ENCODE assay signal across 19 cellular contexts in the genomic region with DNA sequence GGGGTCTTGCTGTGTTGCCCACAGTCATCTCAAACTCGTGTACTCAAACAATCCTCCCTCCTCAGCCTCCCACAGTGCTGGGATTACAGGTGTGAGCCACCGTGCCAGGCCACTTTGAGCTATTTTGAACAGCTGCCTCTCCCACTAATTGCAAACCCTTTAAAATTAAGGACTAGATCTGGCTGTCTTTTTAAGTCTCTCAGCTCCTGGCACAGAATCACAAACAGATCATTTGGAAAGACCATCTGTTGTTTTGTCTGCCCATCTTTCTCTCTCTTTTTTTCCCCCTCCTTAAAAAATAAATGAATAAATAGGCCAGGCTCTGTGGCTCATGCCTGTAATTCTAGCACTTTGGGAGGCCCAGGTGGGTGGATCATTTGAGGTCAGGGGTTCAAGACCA. TPM values are rescaled to one million over a fixed set of nuclear protein-coding genes. Genes with fewer than 3 reads are reported as not detected.
DNase-seq lines count a peak whose midpoint lies in the region; ATAC-seq, FAIRE-seq and TF ChIP-seq lines count a peak whose summit lies in the region.
"Had no signal": no experiment of that assay in that cellular context is flagged by ENCODE, and none has a peak within 500 bp of the region (broad histone marks: within the 10 kb centered on the region; RNA-seq: fewer than 3 reads in every experiment).

No MANE protein-coding gene starts in this region.

- intact Hi-C loops in gastrocnemius medialis (cut with DNase I; ENCODE audit: low total_unique reads) = no loop called here

- H3K4ac ChIP-seq in H1 (replicated peaks; ENCODE audit: insufficient read length, low read depth, low read length) = no peak overlapping the region

- peaks cover 9% of the 10 kb centered on the region; the same call in 1 of the 2 replicates for H4K20me1 ChIP-seq in GM23248 (ENCODE audit: insufficient read depth)
- H4K20me1 ChIP-seq in H1 (replicated peaks in 1 of 2; ENCODE audit: control insufficient read depth in 1 of 2, insufficient read depth in 2 of 2, low read length in 2 of 2) = no peaks in the 10 kb centered on the region

- H4K91ac ChIP-seq in H1 (replicated peaks; ENCODE audit: insufficient read length, low read length) = no peak overlapping the region

- FAIRE-seq in H1 (lab: Jason Lieb, UNC) (no peak), small intestine (lab: Jason Lieb, UNC) (no peak)
- FAIRE-seq: frontal cortex, HTR-8/SVneo had no signal

- DNase-seq in GM23248 (no peak), NCI-H524 (lab: John Stamatoyannopoulos, UW) (peak; percentile 94 to 97), H1 (ENCODE audit: low read depth in 1 of 2, low spot score in 2 of 2) (no peak), gastrocnemius medialis (no peak), small intestine (no peak), nucleus accumbens (lab: John Stamatoyannopoulos, UW) (no peak), dermis blood vessel endothelial cell (no peak)
- DNase-seq: activated CD4-positive, CD25-positive, alpha-beta regulatory T cell treated with anti-CD3 and anti-CD28 coated beads, Interleukin-2, amount 50 U/mL, for 72 hours; activated CD8-positive, alpha-beta memory T cell treated with anti-CD3 and anti-CD28 coated beads for 24 hours; activated naive CD8-positive, alpha-beta T cell treated with anti-CD3 and anti-CD28 coated beads for 36 hours; activated T-cell treated with anti-CD3 and anti-CD28 coated beads, Interleukin-2, amount 50 U/mL, for 72 hours; CD4-positive, alpha-beta T cell; DMS79 treated with DMSO at 0.1 percent for 48 hours; NCI-H1105 treated with DMSO at 0.1 percent for 48 hours; stimulated activated CD4-positive, alpha-beta T cell treated with anti-CD3 and anti-CD28 coated beads, Interleukin-15, amount 100 ng/mL, for 24 hours had no signal

- H3K14ac ChIP-seq in H1 (ENCODE audit: insufficient read length) = no peak overlapping the region

- ATAC-seq in gastrocnemius medialis (no peak), GM18861 (IDR thresholded peaks at IDR 0.05; ENCODE audit: unreplicated experiment) (no peak)
- ATAC-seq: activated T-cell treated with anti-CD3 and anti-CD28 coated beads, Interleukin-2, amount 50 U/mL, for 72 hours had no signal

- no peak overlapping the region for H3K23ac ChIP-seq in H1 (ENCODE audit: insufficient read length)

- WGBS in GM23248 (ENCODE audit: low coverage in 1 of 2, low lambda C conversion rate in 2 of 2, missing lambda C conversion rate in 2 of 2), 2 experiments = 3 to 4% methylated on average over 2 of the region's 2 CpGs
- 85% methylated on average over 2 of the region's 2 CpGs; no CpG with 5 or more reads in 1 of the 2 experiments for WGBS in H1 (ENCODE audit: extremely low coverage in 1 of 2, insufficient coverage in 1 of 2, insufficient read length in 1 of 2, insufficient replicate concordance in 2 of 2, low coverage in 1 of 2, low lambda C conversion rate in 2 of 2, missing lambda C conversion rate in 1 of 2), 2 experiments
- 60 to 82% (median 81%) methylated on average over 2 of the region's 2 CpGs for WGBS in small intestine, 3 donors

- no peak for TF ChIP-seq RAD21 in H1 (IDR thresholded peaks at IDR 0.05 in 1 of 2, conservative IDR thresholded peaks at IDR 0.05 in 1 of 2; ENCODE audit: low read depth in 2 of 2, low read length in 2 of 2)

- POLR2A ChIA-PET in H1 (lab: Charles Lee; ENCODE audit: partially characterized antibody) = interaction anchor here (0.6 to 5.3 kb wide), 8 partner anchors 11 to 694 kb away, joined by 3 to 33 read pairs (median 6); a partner anchor contains a TSS

- H3K18ac ChIP-seq in H1 (ENCODE audit: extremely low read depth, low read length) = no peak overlapping the region

- H3K27ac ChIP-seq in GM23248 (peak overlapping the region; percentile 77), H1 (ENCODE audit: low read depth, low read length) (no peak overlapping the region), gastrocnemius medialis (peak overlapping the region in 3 of 4 donors; percentile 52 to 70 (median 63)), small intestine (ENCODE audit: low read depth in 1 of 2, low read length in 1 of 2) (no peak overlapping the region)

- H2BK5ac ChIP-seq in H1 (ENCODE audit: low read depth, low read length) = no peak overlapping the region

- H3K56ac ChIP-seq in H1 (replicated peaks; ENCODE audit: insufficient read length, low read depth, low read length) = no peak overlapping the region

- H3K36me3 ChIP-seq in GM23248 (ENCODE audit: low read depth) (peaks cover 18% of the 10 kb centered on the region), H1 (ENCODE audit: control insufficient read depth in 2 of 4, insufficient read depth in 4 of 4, low read length in 3 of 4) (no peaks in the 10 kb centered on the region), gastrocnemius medialis (peaks cover 0 to 2% of the 10 kb centered on the region in 2 donors), small intestine (ENCODE audit: control insufficient read depth in 2 of 2, insufficient read depth in 2 of 2, low read length in 2 of 2) (no peaks in the 10 kb centered on the region)

- peaks cover 59% of the 10 kb centered on the region for H3F3A ChIP-seq in GM23248 (ENCODE audit: insufficient read depth)

- no peak overlapping the region for H4K8ac ChIP-seq in H1 (ENCODE audit: extremely low read depth, insufficient read depth, low read length)

- TF ChIP-seq CTCF in H1 (IDR thresholded peaks at IDR 0.05; ENCODE audit: control extremely low read depth in 1 of 3, insufficient read depth in 1 of 3, low read depth in 1 of 3, low read length in 3 of 3) (no peak), gastrocnemius medialis (IDR thresholded peaks at IDR 0.05 in 4 of 5, conservative IDR thresholded peaks at IDR 0.05 in 1 of 5) (no peak)

- H2AFZ ChIP-seq in GM23248 (no peak overlapping the region), H1 (ENCODE audit: low read length) (no peak overlapping the region)

- no peak overlapping the region for H2BK15ac ChIP-seq in H1 (ENCODE audit: low read length)

- H3K9me3 ChIP-seq in GM23248 (ENCODE audit: low read depth) (no peaks in the 10 kb centered on the region), H1 (ENCODE audit: insufficient read depth in 2 of 2, low read depth in 1 of 2, low read length in 1 of 2) (no peaks in the 10 kb centered on the region), gastrocnemius medialis (no peaks in the 10 kb centered on the region), small intestine (ENCODE audit: control insufficient read depth, low read depth) (no peaks in the 10 kb centered on the region)
- H3K9me3 ChIP-seq: tibial nerve had no signal

- H2BK20ac ChIP-seq in H1 (ENCODE audit: low read length) = 0 out of 2 replicates have a peak overlapping the region, but pooled peaks have one; percentile 32

- peak overlapping the region; percentile 41; the same call in 1 of the 2 replicates for H3K9ac ChIP-seq in GM23248
- H3K9ac ChIP-seq in H1 (replicated peaks in 1 of 4; ENCODE audit: extremely low read depth in 1 of 4, low read depth in 3 of 4, low read length in 3 of 4) = no peak overlapping the region

- no peaks in the 10 kb centered on the region for H3K23me2 ChIP-seq in H1 (ENCODE audit: low read depth, low read length)

- peaks cover 45% of the 10 kb centered on the region for H3K4me1 ChIP-seq in GM23248 (ENCODE audit: insufficient read depth)
- H3K4me1 ChIP-seq in H1 (replicated peaks in 1 of 4; ENCODE audit: control insufficient read depth in 3 of 4, insufficient read depth in 4 of 4, low read length in 3 of 4) = peaks cover 5 to 23% (median 12%) of the 10 kb centered on the region in 4 experiments
- H3K4me1 ChIP-seq in gastrocnemius medialis = peaks cover 9 to 31% of the 10 kb centered on the region in 2 donors
- H3K4me1 ChIP-seq in small intestine (ENCODE audit: control insufficient read depth in 2 of 2, insufficient read depth in 1 of 2, low read depth in 1 of 2, low read length in 1 of 2) = peaks cover 2 to 5% of the 10 kb centered on the region in 2 donors

- H3K4me2 ChIP-seq in GM23248 (ENCODE audit: unreplicated experiment) (no peak overlapping the region), H1 (ENCODE audit: insufficient read depth in 1 of 2, low read depth in 2 of 2, low read length in 2 of 2) (no peak overlapping the region)

- H2BK12ac ChIP-seq in H1 (ENCODE audit: low read depth, low read length) = no peak overlapping the region

- H3K4me3 ChIP-seq in GM23248 (no peak overlapping the region), H1 (ENCODE audit: extremely low read depth in 1 of 4, insufficient read depth in 2 of 4, low read depth in 3 of 4, low read length in 4 of 4) (no peak overlapping the region), gastrocnemius medialis (no peak overlapping the region), small intestine (ENCODE audit: low read depth in 1 of 2, low read length in 2 of 2) (no peak overlapping the region)
- H3K4me3 ChIP-seq: tibial nerve had no signal

- H3K79me2 ChIP-seq in GM23248 (ENCODE audit: insufficient read depth) (peaks cover 38% of the 10 kb centered on the region), H1 (ENCODE audit: control insufficient read depth in 1 of 2, insufficient read depth in 2 of 2, low read length in 2 of 2) (no peaks in the 10 kb centered on the region)

- H3K9me2 ChIP-seq in GM23248 (ENCODE audit: insufficient read depth) = no peaks in the 10 kb centered on the region

- H2BK120ac ChIP-seq in H1 (replicated peaks; ENCODE audit: low read depth, low read length) = no peak overlapping the region

- H3K27me3 ChIP-seq in GM23248 (replicated peaks; ENCODE audit: insufficient read depth) (no peaks in the 10 kb centered on the region), H1 (replicated peaks in 1 of 4; ENCODE audit: control insufficient read depth in 3 of 4, extremely low read depth in 1 of 4, insufficient read depth in 3 of 4, low read length in 3 of 4) (no peaks in the 10 kb centered on the region), gastrocnemius medialis (no peaks in the 10 kb centered on the region), small intestine (ENCODE audit: control insufficient read depth in 2 of 2, insufficient read depth in 2 of 2, low read length in 2 of 2) (no peaks in the 10 kb centered on the region)
- H3K27me3 ChIP-seq: tibial nerve had no signal

- no peaks in the 10 kb centered on the region for H3K79me1 ChIP-seq in H1 (ENCODE audit: low read depth, low read length)

- TF ChIP-seq EP300 in H1 (IDR thresholded peaks at IDR 0.05; ENCODE audit: borderline replicate concordance in 1 of 2, low read depth in 2 of 2, low read length in 2 of 2) = no peak

- TF ChIP-seq POLR2A in H1 (IDR thresholded peaks at IDR 0.05; ENCODE audit: control extremely low read depth in 1 of 2, low read depth in 2 of 2, low read length in 2 of 2) (no peak), gastrocnemius medialis (IDR thresholded peaks at IDR 0.05) (no peak)

- H4K5ac ChIP-seq in H1 (ENCODE audit: insufficient read length, low read depth, low read length) = no peak overlapping the region

- no peak overlapping the region for H2AK5ac ChIP-seq in H1 (ENCODE audit: low read depth, low read length)

- CTCF ChIA-PET in H1 (lab: Charles Lee; ENCODE audit: partially characterized antibody) = interaction anchor here (1.1 to 23.6 kb wide), 4 partner anchors 8 to 292 kb away, joined by 3 to 542 read pairs (median 6); no protein-coding TSS in a partner anchor

- in situ Hi-C loops in GM23248 (cut with MboI) = no loop called here
- in situ Hi-C loops in gastrocnemius medialis (cut with MboI; ENCODE audit: low sequenced_read_pairs in 4 of 4) = no loop called here

RNA-seq across cellular contexts. Expression of a gene that starts 10.9 kb away (rescaled TPM):
- total RNA-seq in GM23248 (2014; rRNA removed; shearing (Covaris generic)) = 79.4 and 84.1 TPM in 2 replicates
- polyA plus RNA-seq in GM23248 (2016; fragmentation: Nextera tagmentation; extraction: Ambion mirVana) (112 and 115 TPM in 2 replicates), H1 (2011; rRNA removed) (38.4 and 41.2 TPM in 2 replicates), small intestine (10 to 100 TPM; 49.0 to 76.5 (median 55.7) TPM)
- total RNA-seq in H1 (2021; fragmentation: NEBNext Ultra II Directional; extraction: Animal tissue kit (Norgen Biotek cat#: 25700)) = 94.1 and 94.3 TPM in 2 replicates
- 48.0 TPM for polyA plus RNA-seq in H1 (2011; cell fraction: cytosol; rRNA removed)
- polyA plus RNA-seq in H1 (2011; cell fraction: nucleus; rRNA removed) = 73.3 TPM
- 62.3 to 80.8 TPM (median 72.6 TPM) in 4 replicates for polyA plus RNA-seq in H1 (2012, experiment 1 of 2)
- polyA plus RNA-seq in H1 (2012, experiment 2 of 2) = 32.2 TPM
- 41.7 TPM for polyA plus RNA-seq in H1 (2013, experiment 1 of 2)
- 37.9 TPM for polyA plus RNA-seq in H1 (2013, experiment 2 of 2)
- 86.0 and 92.4 TPM in 2 replicates for polyA minus RNA-seq in H1 (2011; rRNA and poly(A)+ RNA removed)
- 59.6 TPM for polyA minus RNA-seq in H1 (2011; cell fraction: cytosol; rRNA and poly(A)+ RNA removed)
- polyA minus RNA-seq in H1 (2011; cell fraction: nucleus; rRNA and poly(A)+ RNA removed) = 60.0 TPM
- total RNA-seq in gastrocnemius medialis (100 to 1,000 TPM in 3 of 4 donors, 10 to 100 TPM in 1; 88.4 to 203 (median 130) TPM), dermis blood vessel endothelial cell (131 and 179 TPM in 2 replicates)

RNA-seq across cellular contexts. Expression of a gene that starts 23.9 kb away (rescaled TPM):
- 1,074 and 1,102 TPM in 2 replicates for total RNA-seq in GM23248 (2014; rRNA removed; shearing (Covaris generic))
- 666 and 686 TPM in 2 replicates for polyA plus RNA-seq in GM23248 (2016; fragmentation: Nextera tagmentation; extraction: Ambion mirVana)
- total RNA-seq in H1 (2021; fragmentation: NEBNext Ultra II Directional; extraction: Animal tissue kit (Norgen Biotek cat#: 25700)) = 41.6 and 43.5 TPM in 2 replicates
- polyA plus RNA-seq in H1 (2011; rRNA removed) = 16.2 and 22.6 TPM in 2 replicates
- polyA plus RNA-seq in H1 (2011; cell fraction: cytosol; rRNA removed) = 25.9 TPM
- polyA plus RNA-seq in H1 (2011; cell fraction: nucleus; rRNA removed) = 16.1 TPM
- polyA plus RNA-seq in H1 (2012, experiment 1 of 2) = 28.3 to 38.2 TPM (median 33.3 TPM) in 4 replicates
- 30.3 TPM for polyA plus RNA-seq in H1 (2012, experiment 2 of 2)
- polyA plus RNA-seq in H1 (2013, experiment 1 of 2) = 17.7 TPM
- polyA plus RNA-seq in H1 (2013, experiment 2 of 2) = 18.4 TPM
- polyA minus RNA-seq in H1 (2011; rRNA and poly(A)+ RNA removed) = 8.8 and 10.6 TPM in 2 replicates
- polyA minus RNA-seq in H1 (2011; cell fraction: cytosol; rRNA and poly(A)+ RNA removed) = 22.9 TPM
- 6.8 TPM for polyA minus RNA-seq in H1 (2011; cell fraction: nucleus; rRNA and poly(A)+ RNA removed)
- 100 to 1,000 TPM in 3 of 4 donors, 10 to 100 TPM in 1; 64.9 to 137 (median 125) TPM for total RNA-seq in gastrocnemius medialis
- polyA plus RNA-seq in small intestine = 10 to 100 TPM in 2 of 3 donors, 1 to 10 TPM in 1; 2.7 to 81.0 (median 12.2) TPM
- total RNA-seq in dermis blood vessel endothelial cell = 768 and 840 TPM in 2 replicates

RNA-seq across cellular contexts. Expression of a gene that starts 59.6 kb away (rescaled TPM):
- total RNA-seq in GM23248 (2014; rRNA removed; shearing (Covaris generic)) = 15.3 and 16.3 TPM in 2 replicates
- polyA plus RNA-seq in GM23248 (2016; fragmentation: Nextera tagmentation; extraction: Ambion mirVana) (21.6 and 26.0 TPM in 2 replicates), H1 (2011; rRNA removed) (63.4 and 77.4 TPM in 2 replicates), small intestine (10 to 100 TPM; 38.7 to 85.9 (median 52.4) TPM)
- 55.3 and 57.3 TPM in 2 replicates for total RNA-seq in H1 (2021; fragmentation: NEBNext Ultra II Directional; extraction: Animal tissue kit (Norgen Biotek cat#: 25700))
- 46.8 TPM for polyA plus RNA-seq in H1 (2011; cell fraction: cytosol; rRNA removed)
- 157 TPM for polyA plus RNA-seq in H1 (2011; cell fraction: nucleus; rRNA removed)
- polyA plus RNA-seq in H1 (2012, experiment 1 of 2) = 38.3 to 56.3 TPM (median 50.1 TPM) in 4 replicates
- 35.9 TPM for polyA plus RNA-seq in H1 (2012, experiment 2 of 2)
- 56.4 TPM for polyA plus RNA-seq in H1 (2013, experiment 1 of 2)
- 50.9 TPM for polyA plus RNA-seq in H1 (2013, experiment 2 of 2)
- 135 and 172 TPM in 2 replicates for polyA minus RNA-seq in H1 (2011; rRNA and poly(A)+ RNA removed)
- polyA minus RNA-seq in H1 (2011; cell fraction: cytosol; rRNA and poly(A)+ RNA removed) = 33.5 TPM
- polyA minus RNA-seq in H1 (2011; cell fraction: nucleus; rRNA and poly(A)+ RNA removed) = 90.2 TPM
- total RNA-seq in gastrocnemius medialis (100 to 1,000 TPM in 2 of 4 donors, 10 to 100 TPM in 2; 65.3 to 138 (median 95.3) TPM), dermis blood vessel endothelial cell (27.9 and 42.9 TPM in 2 replicates)

Comparison
In these comparisons a context has a peak if more than half of its experiments do, and no peak if none do; other contexts are left out.
1. DNase-seq: peak in NCI-H524 (2 of 2); none in GM23248 (single experiment), H1 (0 of 2), gastrocnemius medialis (0 of 2), small intestine (single experiment), nucleus accumbens (0 of 56) and dermis blood vessel endothelial cell (single experiment).
2. H3K27ac ChIP-seq: peak in GM23248 (single experiment) and gastrocnemius medialis (3 of 4); none in H1 (single experiment) and small intestine (0 of 2).